In genomic region chr17:27603446-27603820, GRCh38 we compare ENCODE assay signal across 8 cellular contexts.
"Had no signal": no experiment of that assay in that cellular context is flagged by ENCODE, and none has a peak within 500 bp of the region (broad histone marks: within the 10 kb centered on the region; RNA-seq: fewer than 3 reads in every experiment).

No MANE protein-coding gene starts in this region.

- H3K27me3 Mint-ChIP-seq: activated CD4-positive, alpha-beta memory T cell treated with anti-CD3 and anti-CD28 coated beads for 36 hours; naive thymus-derived CD4-positive, alpha-beta T cell had no signal

- H3K9me3 ChIP-seq: testis, upper lobe of right lung had no signal

- H3K4me3 Mint-ChIP-seq: activated CD4-positive, alpha-beta memory T cell treated with anti-CD3 and anti-CD28 coated beads for 36 hours; activated T-cell treated with anti-CD3 and anti-CD28 coated beads, Interleukin-2, amount 50 U/mL, for 72 hours; immature natural killer cell; naive thymus-derived CD4-positive, alpha-beta T cell had no signal

- H3K4me3 ChIP-seq: lung, testis, upper lobe of right lung had no signal

- H3K9me3 Mint-ChIP-seq: activated CD4-positive, alpha-beta memory T cell treated with anti-CD3 and anti-CD28 coated beads for 36 hours; activated T-cell treated with anti-CD3 and anti-CD28 coated beads, Interleukin-2, amount 50 U/mL, for 72 hours; immature natural killer cell; naive thymus-derived CD4-positive, alpha-beta T cell had no signal

- H3K27ac ChIP-seq: foreskin keratinocyte, testis, upper lobe of right lung had no signal

- H3K4me1 ChIP-seq: foreskin keratinocyte had no signal

- H3K27ac Mint-ChIP-seq: activated T-cell treated with anti-CD3 and anti-CD28 coated beads, Interleukin-2, amount 50 U/mL, for 72 hours had no signal
